In genomic region chr7:2926120-2926897, GRCh38 we compare ENCODE assay signal across 18 cellular contexts.
DNase-seq lines count a peak whose midpoint lies in the region; ATAC-seq and TF ChIP-seq lines count a peak whose summit lies in the region.
"Had no signal": no experiment of that assay in that cellular context is flagged by ENCODE, and none has a peak within 500 bp of the region (broad histone marks: within the 10 kb centered on the region; RNA-seq: fewer than 3 reads in every experiment).

No MANE protein-coding gene starts in this region.

- H3K27me3 Mint-ChIP-seq in activated naive CD8-positive, alpha-beta T cell: no peaks in the 10 kb centered on the region
- no peaks in the 10 kb centered on the region for H3K27me3 Mint-ChIP-seq in activated naive CD8-positive, alpha-beta T cell treated with anti-CD3 and anti-CD28 coated beads, Interleukin-2, amount 50 U/mL, for 24 hours
- H3K27me3 Mint-ChIP-seq in stimulated activated memory B cell treated with anti-CD40 and anti-IgM and Interleukin-4, amounts not matched to agents 10 μg/mL and 1 μg/mL and 100 μg/mL, for 72 hours: no peaks in the 10 kb centered on the region
- H3K27me3 Mint-ChIP-seq: CD4-positive, alpha-beta T cell had no signal

- H4K20me1 ChIP-seq in SU-DHL-6 (ENCODE audit: low read depth, low read length): no peaks in the 10 kb centered on the region

- no peak overlapping the region for H3K9ac ChIP-seq in SU-DHL-6 (ENCODE audit: low read length)
- no peak overlapping the region for H3K9ac ChIP-seq in colonic mucosa (ENCODE audit: low read depth in 2 of 2, low read length in 2 of 2)

- H3K4me3 Mint-ChIP-seq in activated naive CD8-positive, alpha-beta T cell: no peak overlapping the region
- H3K4me3 Mint-ChIP-seq in activated naive CD8-positive, alpha-beta T cell treated with anti-CD3 and anti-CD28 coated beads, Interleukin-2, amount 50 U/mL, for 24 hours: no peak overlapping the region
- H3K4me3 Mint-ChIP-seq in stimulated activated memory B cell treated with anti-CD40 and anti-IgM and Interleukin-4, amounts not matched to agents 10 μg/mL and 1 μg/mL and 100 μg/mL, for 72 hours: no peak overlapping the region
- H3K4me3 Mint-ChIP-seq: CD4-positive, alpha-beta T cell; mesothelial cell of epicardium had no signal

- H3K9me2 ChIP-seq in SU-DHL-6 (replicated peaks; ENCODE audit: insufficient read depth, low read length): no peaks in the 10 kb centered on the region

- no peaks in the 10 kb centered on the region for H3K9me3 ChIP-seq in SU-DHL-6 (ENCODE audit: insufficient read depth, low read length)
- H3K9me3 ChIP-seq in colonic mucosa: no peaks in the 10 kb centered on the region
- H3K9me3 ChIP-seq: ascending aorta had no signal

- no peaks in the 10 kb centered on the region for H3K9me3 Mint-ChIP-seq in activated naive CD8-positive, alpha-beta T cell (ENCODE audit: low read depth)
- no peaks in the 10 kb centered on the region for H3K9me3 Mint-ChIP-seq in activated naive CD8-positive, alpha-beta T cell treated with anti-CD3 and anti-CD28 coated beads, Interleukin-2, amount 50 U/mL, for 24 hours
- H3K9me3 Mint-ChIP-seq in stimulated activated memory B cell treated with anti-CD40 and anti-IgM and Interleukin-4, amounts not matched to agents 10 μg/mL and 1 μg/mL and 100 μg/mL, for 72 hours: no peaks in the 10 kb centered on the region
- H3K9me3 Mint-ChIP-seq: CD4-positive, alpha-beta T cell; mesothelial cell of epicardium had no signal

- peak overlapping the region; percentile 46 for H3K27ac Mint-ChIP-seq in activated naive CD8-positive, alpha-beta T cell
- H3K27ac Mint-ChIP-seq in activated naive CD8-positive, alpha-beta T cell treated with anti-CD3 and anti-CD28 coated beads, Interleukin-2, amount 50 U/mL, for 24 hours: no peak overlapping the region
- H3K27ac Mint-ChIP-seq in stimulated activated memory B cell treated with anti-CD40 and anti-IgM and Interleukin-4, amounts not matched to agents 10 μg/mL and 1 μg/mL and 100 μg/mL, for 72 hours: peak overlapping the region; percentile 43
- H3K27ac Mint-ChIP-seq: CD4-positive, alpha-beta T cell; mesothelial cell of epicardium had no signal

- no peak overlapping the region for H3K4me3 ChIP-seq in SU-DHL-6 (ENCODE audit: insufficient read depth, low read length, poor library complexity, severe bottlenecking)
- H3K4me3 ChIP-seq in colonic mucosa: no peak overlapping the region
- H3K4me3 ChIP-seq: ascending aorta had no signal

- H3K4me2 ChIP-seq in SU-DHL-6 (ENCODE audit: low read depth, low read length, poor library complexity, severe bottlenecking): no peak overlapping the region

- no peaks in the 10 kb centered on the region for H3K4me1 Mint-ChIP-seq in activated naive CD8-positive, alpha-beta T cell (ENCODE audit: low read depth)
- H3K4me1 Mint-ChIP-seq in activated naive CD8-positive, alpha-beta T cell treated with anti-CD3 and anti-CD28 coated beads, Interleukin-2, amount 50 U/mL, for 24 hours: no peaks in the 10 kb centered on the region
- no peaks in the 10 kb centered on the region for H3K4me1 Mint-ChIP-seq in stimulated activated memory B cell treated with anti-CD40 and anti-IgM and Interleukin-4, amounts not matched to agents 10 μg/mL and 1 μg/mL and 100 μg/mL, for 72 hours

- no peaks in the 10 kb centered on the region for H3K36me3 Mint-ChIP-seq in activated naive CD8-positive, alpha-beta T cell
- peaks cover 30% of the 10 kb centered on the region for H3K36me3 Mint-ChIP-seq in activated naive CD8-positive, alpha-beta T cell treated with anti-CD3 and anti-CD28 coated beads, Interleukin-2, amount 50 U/mL, for 24 hours (ENCODE audit: low read depth)
- peaks cover 68% of the 10 kb centered on the region for H3K36me3 Mint-ChIP-seq in stimulated activated memory B cell treated with anti-CD40 and anti-IgM and Interleukin-4, amounts not matched to agents 10 μg/mL and 1 μg/mL and 100 μg/mL, for 72 hours
- H3K36me3 Mint-ChIP-seq: mesothelial cell of epicardium had no signal

- no peaks in the 10 kb centered on the region for H3K27me3 ChIP-seq in SU-DHL-6 (ENCODE audit: low read length)
- H3K27me3 ChIP-seq in colonic mucosa: no peaks in the 10 kb centered on the region

- H3K36me3 ChIP-seq in SU-DHL-6 (ENCODE audit: low read length) (no peaks in the 10 kb centered on the region), colonic mucosa (no peaks in the 10 kb centered on the region)
- H3K36me3 ChIP-seq: ascending aorta had no signal

- H3K79me2 ChIP-seq in SU-DHL-6 (ENCODE audit: insufficient read depth, low read length): no peaks in the 10 kb centered on the region

- intact Hi-C loops in left ventricle myocardium superior (cut with micrococcal nuclease): no loop called here
- intact Hi-C loops in colonic mucosa (cut with DNase I): no loop called here

- DNase-seq in activated naive CD8-positive, alpha-beta T cell treated with anti-CD3 and anti-CD28 coated beads, Interleukin-2, amount 50 U/mL, for 24 hours: no peak
- DNase-seq in left ventricle myocardium superior (peak; percentile 5), T-helper 1 cell (no peak), EL (no peak), colonic mucosa (no peak)
- DNase-seq: activated CD4-positive, alpha-beta T cell treated with anti-CD3 and anti-CD28 coated beads, Interleukin-2, amount 50 U/mL, for 48 hours; CD4-positive, alpha-beta T cell; GOT3; hippocampal formation; kidney glomerular epithelial cell; NCI-H1436; NCI-H2171; stimulated activated naive CD8-positive, alpha-beta T cell treated with anti-CD3 and anti-CD28 coated beads, Interleukin-15, Interleukin-2, amounts not matched to agents 100 U/mL and 50 U/mL, for 24 hours had no signal

- H3K4me1 ChIP-seq in colonic mucosa: no peaks in the 10 kb centered on the region
- H3K4me1 ChIP-seq: ascending aorta had no signal

- no peak for TF ChIP-seq CTCF in SU-DHL-6 (IDR thresholded peaks at IDR 0.05; ENCODE audit: insufficient read depth, low read length, poor library complexity, severe bottlenecking)
- no peak for TF ChIP-seq CTCF in colonic mucosa (IDR thresholded peaks at IDR 0.05)

- no peak overlapping the region for H2AFZ ChIP-seq in SU-DHL-6 (ENCODE audit: low read depth, low read length, severe bottlenecking)

- 0 out of 2 replicates have a peak overlapping the region, but pooled peaks have one; percentile 22 for H3K27ac ChIP-seq in SU-DHL-6 (ENCODE audit: low read depth, low read length)
- no peak overlapping the region for H3K27ac ChIP-seq in colonic mucosa
- H3K27ac ChIP-seq: ascending aorta had no signal

- no peaks in the 10 kb centered on the region for H3F3A ChIP-seq in SU-DHL-6 (ENCODE audit: insufficient read depth)

- no peak for ATAC-seq in activated naive CD8-positive, alpha-beta T cell treated with anti-CD3 and anti-CD28 coated beads, Interleukin-2, amount 50 U/mL, for 24 hours
- no peak for ATAC-seq in left ventricle myocardium superior
- no peak for ATAC-seq in stimulated activated memory B cell treated with anti-CD40 and anti-IgM and Interleukin-4, amounts not matched to agents 10 μg/mL and 1 μg/mL and 100 μg/mL, for 72 hours
- ATAC-seq: stimulated activated naive CD8-positive, alpha-beta T cell treated with anti-CD3 and anti-CD28 coated beads, Interleukin-15, Interleukin-2, amounts not matched to agents 100 U/mL and 50 U/mL, for 24 hours had no signal
